18 cellular contexts compared by ENCODE assay signal in genomic region chr18:49061239-49061905, GRCh38.
DNase-seq lines count a peak whose midpoint lies in the region; ATAC-seq and TF ChIP-seq lines count a peak whose summit lies in the region.
"Had no signal": no experiment of that assay in that cellular context is flagged by ENCODE, and none has a peak within 500 bp of the region (broad histone marks: within the 10 kb centered on the region; RNA-seq: fewer than 3 reads in every experiment).

No MANE protein-coding gene starts in this region.

- H3K9me3 ChIP-seq in right atrium auricular region = no peaks in the 10 kb centered on the region
- no peaks in the 10 kb centered on the region for H3K9me3 ChIP-seq in lower lobe of right lung
- H3K9me3 ChIP-seq in thyroid gland = no peaks in the 10 kb centered on the region
- H3K9me3 ChIP-seq: prostate gland, tibial artery had no signal

- H3K36me3 ChIP-seq in right atrium auricular region (no peaks in the 10 kb centered on the region), lower lobe of right lung (no peaks in the 10 kb centered on the region), thyroid gland (no peaks in the 10 kb centered on the region)
- H3K36me3 ChIP-seq: prostate gland, tibial artery had no signal

- DNase-seq in Right ventricle myocardium inferior (ENCODE audit: missing footprints) (no peak), right atrium auricular region (ENCODE audit: low spot score) (no peak), cerebellar cortex (ENCODE audit: low spot score) (peak; percentile 58), lower lobe of right lung (no peak), thyroid gland (no peak), SKM-1 (lab: John Stamatoyannopoulos, UW; ENCODE audit: unreplicated experiment) (no peak), NK-92 (lab: John Stamatoyannopoulos, UW; ENCODE audit: unreplicated experiment) (no peak)
- no peak for DNase-seq in stimulated activated naive CD4-positive, alpha-beta T cell (lab: John Stamatoyannopoulos, UW)
- DNase-seq: activated CD4-positive, alpha-beta memory T cell treated with anti-CD3 and anti-CD28 coated beads, Interleukin-2, amount 10 ng/mL, durations not matched to agents 7 days and 5 days; activated T-cell treated with anti-CD3 and anti-CD28 coated beads, Interleukin-2, amount 50 U/mL, for 24 hours; mammary epithelial cell; NCI-H1694; NCI-H345; tibial artery had no signal

- TF ChIP-seq POLR2A in thyroid gland (IDR thresholded peaks at IDR 0.05) = no peak

- no peak overlapping the region for H3K4me3 ChIP-seq in right atrium auricular region
- H3K4me3 ChIP-seq in lower lobe of right lung = no peak overlapping the region
- no peak overlapping the region for H3K4me3 ChIP-seq in thyroid gland (replicated peaks in 1 of 3)
- H3K4me3 ChIP-seq: prostate gland, tibial artery had no signal

- TF ChIP-seq CTCF in right atrium auricular region (IDR thresholded peaks at IDR 0.05) (no peak), lower lobe of right lung (IDR thresholded peaks at IDR 0.05) (no peak), thyroid gland (IDR thresholded peaks at IDR 0.05) (no peak)

- intact Hi-C loops in Right ventricle myocardium inferior (cut with DNase I) = no loop called here
- intact Hi-C loops in lower lobe of right lung (cut with DNase I) = no loop called here
- intact Hi-C loops in thyroid gland (cut with DNase I) = no loop called here

- 82 to 83% methylated on average over 5 of the region's 5 CpGs for WGBS in thyroid gland, 2 donors

- peak; percentile 23 for ATAC-seq in Right ventricle myocardium inferior
- ATAC-seq in lower lobe of right lung = peak in 1 of 2 donors; percentile 17
- ATAC-seq: esophagus mucosa; natural killer cell treated with Interleukin-12 subunit alpha and Interleukin-12 subunit beta and Interleukin-15 and Interleukin-18, amount 100 ng/mL, for 72 hours had no signal

- H3K27ac ChIP-seq in right atrium auricular region (peak overlapping the region in 1 of 2 donors; percentile 18), lower lobe of right lung (peak overlapping the region; percentile 57), thyroid gland (peak overlapping the region in 2 of 3 donors; percentile 3 to 31)
- H3K27ac ChIP-seq: C4-2B, prostate gland, tibial artery had no signal

- H3K27me3 ChIP-seq in right atrium auricular region (no peaks in the 10 kb centered on the region), lower lobe of right lung (ENCODE audit: low read depth) (no peaks in the 10 kb centered on the region), thyroid gland (no peaks in the 10 kb centered on the region)
- H3K27me3 ChIP-seq: tibial artery had no signal

- H3K4me1 ChIP-seq in right atrium auricular region (peaks cover 0 to 21% of the 10 kb centered on the region in 2 donors), lower lobe of right lung (peaks cover 18% of the 10 kb centered on the region), thyroid gland (peaks cover 0 to 12% of the 10 kb centered on the region in 2 donors)
- H3K4me1 ChIP-seq: prostate gland, tibial artery had no signal
